17 cellular contexts compared by ENCODE assay signal in genomic region chr2:166334800-166335199, GRCh38. TPM values are rescaled to one million over a fixed set of nuclear protein-coding genes. Genes with fewer than 3 reads are reported as not detected.
DNase-seq lines count a peak whose midpoint lies in the region; TF ChIP-seq lines count a peak whose summit lies in the region.
"Had no signal": no experiment of that assay in that cellular context is flagged by ENCODE, and none has a peak within 500 bp of the region (broad histone marks: within the 10 kb centered on the region; RNA-seq: fewer than 3 reads in every experiment).

No MANE protein-coding gene starts in this region.

- DNase-seq in NCI-H510A treated with DMSO at 0.1 percent for 48 hours (lab: John Stamatoyannopoulos, UW) (peak; percentile 23), NCI-H510A (lab: John Stamatoyannopoulos, UW) (no peak), NCI-H1105 treated with DMSO at 0.1 percent for 48 hours (lab: John Stamatoyannopoulos, UW) (peak; percentile 71), SK-N-MC (ENCODE audit: low read depth, low spot score) (no peak), lung microvascular endothelial cell (ENCODE audit: low read depth in 2 of 2) (peak; percentile 2 to 5), DMS 273 (lab: John Stamatoyannopoulos, UW; ENCODE audit: unreplicated experiment) (no peak), GM13976 (ENCODE audit: low spot score) (no peak)
- no peak for DNase-seq in activated effector memory CD4-positive, alpha-beta T cell treated with Interleukin-2 at 50 U/mL for 16 hours
- DNase-seq: C1 segment of cervical spinal cord, DMS 273 treated with DMSO at 0.1 percent for 48 hours, H9, NCI-H1417 treated with DMSO at 0.1 percent for 48 hours, NCI-H2029 treated with DMSO at 0.1 percent for 48 hours, NCI-H82, Peyer's patch, SK-N-SH, T-cell had no signal

- no peaks in the 10 kb centered on the region for H3K9me3 ChIP-seq in SK-N-MC (ENCODE audit: low read depth, low read length)
- H3K9me3 ChIP-seq: Peyer's patch, SK-N-SH had no signal

- peak overlapping the region; percentile 16; the same call in 1 of the 2 replicates for H3K27ac ChIP-seq in SK-N-MC
- H3K27ac ChIP-seq: Peyer's patch had no signal

- in situ Hi-C loops in GM13976 (cut with MboI; ENCODE audit: low sequenced_read_pairs, unreplicated experiment), result no loop called here

- no peak overlapping the region for H3K4me3 ChIP-seq in SK-N-MC
- H3K4me3 ChIP-seq: Peyer's patch had no signal

- TF ChIP-seq CTCF in GM13976 (IDR thresholded peaks at IDR 0.05; ENCODE audit: borderline replicate concordance, control extremely low read depth, extremely low read depth, insufficient read depth, missing control alignments), result no peak

- H3K36me3 ChIP-seq in SK-N-MC (ENCODE audit: insufficient read depth, low read length), result no peaks in the 10 kb centered on the region
- H3K36me3 ChIP-seq: Peyer's patch had no signal

- H3K9ac ChIP-seq in SK-N-MC (ENCODE audit: insufficient read length), result no peak overlapping the region
- H3K9ac ChIP-seq: SK-N-SH had no signal

RNA-seq across cellular contexts. Expression of gene SCN9A, which starts 40.9 kb away (rescaled TPM):
- under 0.01 and 0.22 TPM in 2 replicates for total RNA-seq in lung microvascular endothelial cell

Comparison
In these comparisons a context has a peak if more than half of its experiments do, and no peak if none do; other contexts are left out.
1. DNase-seq: peak in NCI-H510A treated with DMSO at 0.1 percent for 48 hours (single experiment), NCI-H1105 treated with DMSO at 0.1 percent for 48 hours (single experiment) and lung microvascular endothelial cell (2 of 2); none in NCI-H510A (single experiment), SK-N-MC (single experiment), DMS 273 (single experiment), GM13976 (single experiment) and activated effector memory CD4-positive, alpha-beta T cell treated with Interleukin-2 at 50 U/mL for 16 hours (single experiment).